Comparison of ENCODE assay signal across 23 cellular contexts in genomic region chr7:1091019-1091643, GRCh38. TPM values are rescaled to one million over a fixed set of nuclear protein-coding genes. Genes with fewer than 3 reads are reported as not detected.
DNase-seq lines count a peak whose midpoint lies in the region; ATAC-seq lines count a peak whose summit lies in the region.
"Had no signal": no experiment of that assay in that cellular context is flagged by ENCODE, and none has a peak within 500 bp of the region (broad histone marks: within the 10 kb centered on the region; RNA-seq: fewer than 3 reads in every experiment).

No MANE protein-coding gene starts in this region.

- H2BK12ac ChIP-seq in mesenchymal stem cell (ENCODE audit: low read length in 2 of 2), result no peak overlapping the region

- H3K9ac ChIP-seq in mesenchymal stem cell (ENCODE audit: low read length), result no peak overlapping the region

- H3K27ac Mint-ChIP-seq in activated CD8-positive, alpha-beta memory T cell treated with anti-CD3 and anti-CD28 coated beads, Interleukin-2, amount 10 ng/mL, durations not matched to agents 7 days and 5 days, result no peak overlapping the region
- H3K27ac Mint-ChIP-seq: activated CD4-positive, alpha-beta memory T cell treated with anti-CD3 and anti-CD28 coated beads, Interleukin-2, amount 10 ng/mL, durations not matched to agents 7 days and 5 days; activated naive CD4-positive, alpha-beta T cell treated with anti-CD3 and anti-CD28 coated beads, Interleukin-2, amount 10 ng/mL, durations not matched to agents 7 days and 5 days had no signal

- H3K79me1 ChIP-seq in mesenchymal stem cell (replicated peaks; ENCODE audit: low read length, poor library complexity, severe bottlenecking), result peaks cover 39% of the 10 kb centered on the region

- H3K9me3 ChIP-seq in mesenchymal stem cell (ENCODE audit: control insufficient read depth, low read length), result no peaks in the 10 kb centered on the region
- H3K9me3 ChIP-seq: A549, ascending aorta, mucosa of descending colon had no signal

- no peak overlapping the region for H2AK5ac ChIP-seq in mesenchymal stem cell (ENCODE audit: low read length, severe bottlenecking)

- peak overlapping the region; percentile 55 for H4K91ac ChIP-seq in mesenchymal stem cell (ENCODE audit: low read length)

- H3K36me3 ChIP-seq in mesenchymal stem cell (ENCODE audit: control insufficient read depth in 1 of 2, insufficient read depth in 2 of 2, low read depth in 1 of 2, low read length in 2 of 2), result peaks cover 37 to 49% of the 10 kb centered on the region in 2 experiments

- CTCF ChIA-PET in activated CD8-positive, alpha-beta memory T cell treated with anti-CD3 and anti-CD28 coated beads, Interleukin-2, amount 10 ng/mL, durations not matched to agents 7 days and 5 days (lab: Charles Lee), result interaction anchor here (0.9 to 2.1 kb wide), 6 partner anchors 8 to 98 kb away, joined by 3 to 7 read pairs (median 4); no protein-coding TSS in a partner anchor

- no peak overlapping the region for H3K23ac ChIP-seq in mesenchymal stem cell (ENCODE audit: low read length in 2 of 2)

- no peak overlapping the region for H2AFZ ChIP-seq in mesenchymal stem cell (ENCODE audit: low read depth, low read length)
- H2AFZ ChIP-seq: PC-9 had no signal

- no peak overlapping the region for H2BK120ac ChIP-seq in mesenchymal stem cell (ENCODE audit: low read depth, low read length)

- H3K27me3 Mint-ChIP-seq in activated CD8-positive, alpha-beta memory T cell treated with anti-CD3 and anti-CD28 coated beads, Interleukin-2, amount 10 ng/mL, durations not matched to agents 7 days and 5 days, result peaks cover 6% of the 10 kb centered on the region

- peaks cover 10% of the 10 kb centered on the region for H3K4me1 Mint-ChIP-seq in activated CD8-positive, alpha-beta memory T cell treated with anti-CD3 and anti-CD28 coated beads, Interleukin-2, amount 10 ng/mL, durations not matched to agents 7 days and 5 days

- H2BK15ac ChIP-seq in mesenchymal stem cell (ENCODE audit: low read depth, poor library complexity, severe bottlenecking), result no peak overlapping the region

- H3K4me1 ChIP-seq in mesenchymal stem cell (ENCODE audit: control insufficient read depth, insufficient read depth, low read depth, low read length), result peaks cover 41% of the 10 kb centered on the region

- no peak overlapping the region for H3K4me3 Mint-ChIP-seq in activated CD8-positive, alpha-beta memory T cell treated with anti-CD3 and anti-CD28 coated beads, Interleukin-2, amount 10 ng/mL, durations not matched to agents 7 days and 5 days
- H3K4me3 Mint-ChIP-seq: activated CD4-positive, alpha-beta memory T cell treated with anti-CD3 and anti-CD28 coated beads, Interleukin-2, amount 10 ng/mL, durations not matched to agents 7 days and 5 days; activated naive CD4-positive, alpha-beta T cell treated with anti-CD3 and anti-CD28 coated beads, Interleukin-2, amount 10 ng/mL, durations not matched to agents 7 days and 5 days had no signal

- no peak overlapping the region for H3K4me2 ChIP-seq in mesenchymal stem cell (ENCODE audit: low read length, poor library complexity, severe bottlenecking)
- H3K4me2 ChIP-seq: A549, PC-9 had no signal

- no peak overlapping the region for H3K27ac ChIP-seq in mesenchymal stem cell (ENCODE audit: low read length, poor library complexity, severe bottlenecking)
- H3K27ac ChIP-seq: A549, ascending aorta, PC-9 had no signal

- DNase-seq in A172 (ENCODE audit: low spot score) (peak; percentile 56), M059J (ENCODE audit: low read depth) (peak; percentile 27), amniotic epithelial cell (ENCODE audit: low read depth) (peak; percentile 18), mesenchymal stem cell (peak; percentile 36), HUDEP-2 (lab: John Stamatoyannopoulos, UW; ENCODE audit: unreplicated experiment in 76 of 76) (no peak), NCI-H2196 treated with DMSO at 0.1 percent for 48 hours (lab: John Stamatoyannopoulos, UW; ENCODE audit: unreplicated experiment) (no peak)
- no peak for DNase-seq in activated CD8-positive, alpha-beta memory T cell treated with anti-CD3 and anti-CD28 coated beads, Interleukin-2, amount 10 ng/mL, durations not matched to agents 7 days and 5 days
- no peak for DNase-seq in activated CD4-positive, alpha-beta T cell treated with anti-CD3 and anti-CD28 coated beads for 48 hours
- DNase-seq: activated CD4-positive, alpha-beta memory T cell treated with anti-CD3 and anti-CD28 coated beads, Interleukin-2, amount 10 ng/mL, durations not matched to agents 7 days and 5 days; activated naive CD4-positive, alpha-beta T cell treated with anti-CD3 and anti-CD28 coated beads, Interleukin-2, amount 10 ng/mL, durations not matched to agents 7 days and 5 days; Calu3; cerebellar nuclear complex; effector CD8-positive, alpha-beta T cell; HCEC 1CT; left colon; mucosa of descending colon; NCI-H774; PC-9; stimulated activated CD4-positive, alpha-beta T cell treated with anti-CD3 and anti-CD28 coated beads, Interleukin-4, amount 100 ng/mL, for 4 hours; T-helper 2 cell had no signal

- ATAC-seq in activated CD8-positive, alpha-beta memory T cell treated with anti-CD3 and anti-CD28 coated beads, Interleukin-2, amount 10 ng/mL, durations not matched to agents 7 days and 5 days, result no peak
- ATAC-seq: A549, esophagus mucosa, left colon, mucosa of descending colon had no signal

- no peak overlapping the region for H3K14ac ChIP-seq in mesenchymal stem cell (ENCODE audit: low read length in 2 of 2)

- H3K18ac ChIP-seq in mesenchymal stem cell (ENCODE audit: low read depth in 1 of 2, low read length in 2 of 2), result no peak overlapping the region

- no peak overlapping the region for H2BK5ac ChIP-seq in mesenchymal stem cell (ENCODE audit: low read depth, low read length, poor library complexity, severe bottlenecking)

- H3K4me3 ChIP-seq in mesenchymal stem cell (ENCODE audit: insufficient read depth in 1 of 2, low read depth in 1 of 2, low read length in 2 of 2), result no peak overlapping the region
- H3K4me3 ChIP-seq: A549, ascending aorta, mucosa of descending colon, PC-9 had no signal

- H3K4ac ChIP-seq in mesenchymal stem cell (ENCODE audit: low read depth in 1 of 2, low read length in 2 of 2), result peak overlapping the region in 1 of 2 experiments; percentile 20

- H3K27me3 ChIP-seq in mesenchymal stem cell (ENCODE audit: control insufficient read depth in 1 of 2, insufficient read depth in 1 of 2, low read length in 2 of 2), result no peaks in the 10 kb centered on the region
- H3K27me3 ChIP-seq: ascending aorta had no signal

- no peaks in the 10 kb centered on the region for H3K9me3 Mint-ChIP-seq in activated CD8-positive, alpha-beta memory T cell treated with anti-CD3 and anti-CD28 coated beads, Interleukin-2, amount 10 ng/mL, durations not matched to agents 7 days and 5 days (ENCODE audit: low read depth)
- H3K9me3 Mint-ChIP-seq: activated CD4-positive, alpha-beta memory T cell treated with anti-CD3 and anti-CD28 coated beads, Interleukin-2, amount 10 ng/mL, durations not matched to agents 7 days and 5 days; activated naive CD4-positive, alpha-beta T cell treated with anti-CD3 and anti-CD28 coated beads, Interleukin-2, amount 10 ng/mL, durations not matched to agents 7 days and 5 days had no signal

- no peaks in the 10 kb centered on the region for H3K36me3 Mint-ChIP-seq in activated CD8-positive, alpha-beta memory T cell treated with anti-CD3 and anti-CD28 coated beads, Interleukin-2, amount 10 ng/mL, durations not matched to agents 7 days and 5 days
- H3K36me3 Mint-ChIP-seq: activated naive CD4-positive, alpha-beta T cell treated with anti-CD3 and anti-CD28 coated beads, Interleukin-2, amount 10 ng/mL, durations not matched to agents 7 days and 5 days had no signal

- H4K8ac ChIP-seq in mesenchymal stem cell (ENCODE audit: low read length), result no peak overlapping the region

- 71% methylated on average over 23 of the region's 23 CpGs for WGBS in mesenchymal stem cell

RNA-seq across cellular contexts. Expression of gene GPER1, which starts 3.2 kb away (rescaled TPM):
- total RNA-seq in A172 (2014; rRNA removed; shearing (Covaris generic)), result 7.3 and 12.1 TPM in 2 replicates
- total RNA-seq in M059J (2014; rRNA removed; shearing (Covaris generic)), result 0.22 and 0.25 TPM in 2 replicates
- 3.9 TPM for polyA plus RNA-seq in mesenchymal stem cell (2013, experiment 1 of 2)
- 4.0 TPM for polyA plus RNA-seq in mesenchymal stem cell (2013, experiment 2 of 2)
- total RNA-seq in activated CD8-positive, alpha-beta memory T cell treated with anti-CD3 and anti-CD28 coated beads, Interleukin-2, amount 10 ng/mL, durations not matched to agents 7 days and 5 days, result not detected

RNA-seq across cellular contexts. Expression of gene GPR146, which starts 46.8 kb away (rescaled TPM):
- 1.1 and 1.6 TPM in 2 replicates for total RNA-seq in A172 (2014; rRNA removed; shearing (Covaris generic))
- total RNA-seq in M059J (2014; rRNA removed; shearing (Covaris generic)), result 1.8 and 4.9 TPM in 2 replicates
- 0.36 TPM for polyA plus RNA-seq in mesenchymal stem cell (2013, experiment 1 of 2)
- polyA plus RNA-seq in mesenchymal stem cell (2013, experiment 2 of 2), result 0.40 TPM
- 1 to 10 TPM in 1 of 2 experiments, under 1 TPM in 1; 0.40 to 2.1 TPM for total RNA-seq in activated CD8-positive, alpha-beta memory T cell treated with anti-CD3 and anti-CD28 coated beads, Interleukin-2, amount 10 ng/mL, durations not matched to agents 7 days and 5 days

Comparison
In these comparisons a context has a peak if more than half of its experiments do, and no peak if none do; other contexts are left out.
1. DNase-seq: peak in A172 (single experiment), M059J (single experiment), amniotic epithelial cell (single experiment) and mesenchymal stem cell (single experiment); none in activated CD8-positive, alpha-beta memory T cell treated with anti-CD3 and anti-CD28 coated beads, Interleukin-2, amount 10 ng/mL, durations not matched to agents 7 days and 5 days (single experiment), HUDEP-2 (0 of 76), NCI-H2196 treated with DMSO at 0.1 percent for 48 hours (single experiment) and activated CD4-positive, alpha-beta T cell treated with anti-CD3 and anti-CD28 coated beads for 48 hours (single experiment).